In the genomic region with DNA sequence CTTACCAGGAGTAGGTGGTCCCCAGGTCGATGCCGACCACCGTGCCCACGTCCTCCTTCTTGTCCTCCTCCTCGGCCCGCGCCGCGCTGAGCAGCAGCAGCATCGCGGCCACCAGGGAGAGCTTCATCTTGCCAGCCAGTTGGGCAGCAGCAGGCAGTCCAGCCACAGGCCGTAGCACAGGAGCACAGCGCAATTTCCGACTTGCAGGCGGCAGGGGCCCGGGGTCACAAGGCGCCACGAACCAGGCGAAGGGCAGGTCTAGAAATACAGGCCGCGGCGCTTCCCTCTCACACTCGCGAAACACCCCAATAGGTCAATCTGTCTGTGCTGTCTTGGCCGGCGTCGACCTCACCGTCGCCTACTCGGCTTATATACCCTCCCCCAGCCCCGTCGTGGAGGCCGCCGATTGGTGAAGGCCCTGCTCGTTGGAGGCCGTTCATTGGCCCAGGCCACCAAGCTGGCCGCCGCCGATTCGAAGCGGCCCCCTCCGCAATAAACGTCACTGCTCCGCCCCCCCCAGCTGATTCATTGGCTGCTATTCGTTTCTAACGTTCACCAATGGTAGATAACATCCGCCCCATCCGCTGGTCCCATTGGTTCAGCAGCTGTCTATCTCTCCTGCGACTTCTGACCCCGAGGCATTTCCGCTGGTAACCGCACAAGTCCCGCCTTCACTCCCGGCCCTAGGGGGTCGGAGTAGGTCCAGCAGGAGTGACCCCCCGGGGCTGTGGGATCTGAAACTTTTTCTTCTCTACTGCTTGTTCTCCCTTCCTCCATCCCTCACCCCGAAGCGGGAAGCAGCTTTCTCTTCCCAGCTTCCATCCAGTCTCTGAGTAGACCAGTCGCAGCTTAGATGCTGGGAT, we compare ENCODE assay signal across 8 cellular contexts. TPM values are rescaled to one million over a fixed set of nuclear protein-coding genes. Genes with fewer than 3 reads are reported as not detected.
A peak's percentile ranks its signal among the peaks of the same experiment; 100 is the strongest.
DNase-seq lines count a peak whose midpoint lies in the region; ATAC-seq, FAIRE-seq and TF ChIP-seq lines count a peak whose summit lies in the region.

A gene (minus strand): TSS at position 344 of the 863 bp plus-strand sequence. CDS start 217 bp downstream, at position 127.

- H3K4me2 ChIP-seq in DND-41 (ENCODE audit: insufficient read depth, low read length), result peak within 1 kb of the TSS; percentile 97

- peaks cover 31 to 47% of the 10 kb centered on the region in 2 donors for H3K36me3 Mint-ChIP-seq in activated T-cell treated with anti-CD3 and anti-CD28 coated beads, Interleukin-2, amount 50 U/mL, for 72 hours (ENCODE audit: insufficient read depth in 2 of 2)

- 0% methylated on average over 27 of the region's 59 CpGs for WGBS in esophagus muscularis mucosa

- peak within 1 kb of the TSS; percentile 76 for H2AFZ ChIP-seq in DND-41 (ENCODE audit: low read depth, low read length)

- H3K27ac ChIP-seq in DND-41 (ENCODE audit: low read length), result peak within 1 kb of the TSS; percentile 94
- peak within 1 kb of the TSS; percentile 92 for H3K27ac ChIP-seq in KOPT-K1 (ENCODE audit: low read depth, low read length, poor library complexity, severe bottlenecking)
- H3K27ac ChIP-seq in esophagus muscularis mucosa (replicated peaks in 1 of 4), result peak within 1 kb of the TSS; percentile 95 to 96 (median 95)
- peak within 1 kb of the TSS; percentile 100 for H3K27ac ChIP-seq in muscle layer of duodenum (ENCODE audit: low read length)

- peak; percentile 99 for DNase-seq in DND-41
- peak; percentile 99 for DNase-seq in RCC 7860 (ENCODE audit: low spot score)
- DNase-seq in activated T-cell treated with anti-CD3 and anti-CD28 coated beads, Interleukin-2, amount 50 U/mL, for 72 hours, result peak; percentile 99
- peak; percentile 100 for DNase-seq in esophagus muscularis mucosa (ENCODE audit: extremely low spot score)
- peak; percentile 99 to 100 for DNase-seq in stimulated activated CD8-positive, alpha-beta memory T cell treated with anti-CD3 and anti-CD28 coated beads, Interleukin-7, amount 100 ng/mL, for 4 hours (ENCODE audit: low read depth in 2 of 2)

- H3K4me3 ChIP-seq in DND-41 (ENCODE audit: low read depth in 1 of 2, low read length in 2 of 2) (peak within 1 kb of the TSS; percentile 100), esophagus muscularis mucosa (peak within 1 kb of the TSS; percentile 84 to 86 (median 85)), muscle layer of duodenum (ENCODE audit: low read depth in 1 of 2, low read length in 2 of 2) (peak within 1 kb of the TSS; percentile 95 to 98)

- no peaks in the 10 kb centered on the region for H3K27me3 Mint-ChIP-seq in activated T-cell treated with anti-CD3 and anti-CD28 coated beads, Interleukin-2, amount 50 U/mL, for 72 hours (ENCODE audit: low read depth)

- H3K4me3 Mint-ChIP-seq in activated T-cell treated with anti-CD3 and anti-CD28 coated beads, Interleukin-2, amount 50 U/mL, for 72 hours, result peak within 1 kb of the TSS; percentile 90 to 94

- peak; percentile 90 for FAIRE-seq in RCC 7860 (lab: Jason Lieb, UNC)

- H3K36me3 ChIP-seq in DND-41 (ENCODE audit: insufficient read depth, low read length) (peaks cover 47% of the 10 kb centered on the region), KOPT-K1 (ENCODE audit: insufficient read depth, low read length) (peaks cover 47% of the 10 kb centered on the region), esophagus muscularis mucosa (peaks cover 25 to 39% (median 31%) of the 10 kb centered on the region in 4 donors), muscle layer of duodenum (ENCODE audit: control insufficient read depth in 1 of 2, insufficient read depth in 2 of 2, low read length in 2 of 2) (peaks cover 25 to 38% of the 10 kb centered on the region in 2 donors)

- TF ChIP-seq POLR2A in esophagus muscularis mucosa (IDR thresholded peaks at IDR 0.05; ENCODE audit: low read depth), result peak; percentile 93

- ATAC-seq in DND-41 (ENCODE audit: insufficient read depth, low read depth) (peak; percentile 93), GM21786 (IDR thresholded peaks at IDR 0.05; ENCODE audit: unreplicated experiment) (peak; percentile 95)
- ATAC-seq in activated T-cell treated with anti-CD3 and anti-CD28 coated beads, Interleukin-2, amount 50 U/mL, for 72 hours (replicated peaks in 1 of 2), result peak; percentile 86 to 89

- intact Hi-C loops in esophagus muscularis mucosa (cut with DNase I), result loop anchor here (2.0 to 10.0 kb wide), 3 partner anchors 40 to 124 kb away; a partner anchor contains a TSS

- no peak for TF ChIP-seq EP300 in esophagus muscularis mucosa (IDR thresholded peaks at IDR 0.05)

- H3K27me3 ChIP-seq in DND-41 (ENCODE audit: insufficient read depth, low read length, poor library complexity) (no peaks in the 10 kb centered on the region), esophagus muscularis mucosa (no peaks in the 10 kb centered on the region), muscle layer of duodenum (ENCODE audit: low read depth, low read length) (no peaks in the 10 kb centered on the region)

- H3K4me1 ChIP-seq in DND-41 (ENCODE audit: insufficient read depth, low read length) (peaks cover 43% of the 10 kb centered on the region), esophagus muscularis mucosa (peaks cover 42 to 50% (median 48%) of the 10 kb centered on the region in 4 donors), muscle layer of duodenum (ENCODE audit: control insufficient read depth in 1 of 2, insufficient read depth in 2 of 2, low read length in 2 of 2) (peaks cover 25 to 43% of the 10 kb centered on the region in 2 donors)

- TF ChIP-seq CTCF in DND-41 (IDR thresholded peaks at IDR 0.05; ENCODE audit: borderline replicate concordance, extremely low read depth, low read length, poor library complexity, severe bottlenecking) (peak; percentile 21), esophagus muscularis mucosa (IDR thresholded peaks at IDR 0.05) (peak in 2 of 3 experiments; percentile 12 to 20)

- peak within 1 kb of the TSS; percentile 100 for H3K9ac ChIP-seq in DND-41 (ENCODE audit: low read depth, low read length)

- peaks cover 66% of the 10 kb centered on the region for H3K4me1 Mint-ChIP-seq in activated T-cell treated with anti-CD3 and anti-CD28 coated beads, Interleukin-2, amount 50 U/mL, for 72 hours (ENCODE audit: low read depth)

- peaks cover 24% of the 10 kb centered on the region for H4K20me1 ChIP-seq in DND-41 (ENCODE audit: insufficient read depth, low read length)

- peaks cover 58% of the 10 kb centered on the region for H3K79me2 ChIP-seq in DND-41 (ENCODE audit: insufficient read depth, low read length)

- H3K9me3 Mint-ChIP-seq in activated T-cell treated with anti-CD3 and anti-CD28 coated beads, Interleukin-2, amount 50 U/mL, for 72 hours, result no peaks in the 10 kb centered on the region

- H3K9me3 ChIP-seq in DND-41 (ENCODE audit: insufficient read depth, low read length, severe bottlenecking), result no peaks in the 10 kb centered on the region
- no peaks in the 10 kb centered on the region for H3K9me3 ChIP-seq in KOPT-K1 (ENCODE audit: insufficient read depth, low read length, poor library complexity, severe bottlenecking)
- H3K9me3 ChIP-seq in esophagus muscularis mucosa, result no peaks in the 10 kb centered on the region
- no peaks in the 10 kb centered on the region for H3K9me3 ChIP-seq in muscle layer of duodenum (ENCODE audit: control insufficient read depth in 1 of 2, low read length in 2 of 2)

- H3K27ac Mint-ChIP-seq in activated T-cell treated with anti-CD3 and anti-CD28 coated beads, Interleukin-2, amount 50 U/mL, for 72 hours, result peak within 1 kb of the TSS; percentile 99

RNA-seq across cellular contexts. Expression of the gene that starts here (rescaled TPM):
- total RNA-seq in activated T-cell treated with anti-CD3 and anti-CD28 coated beads, Interleukin-2, amount 50 U/mL, for 72 hours, result 100 to 1,000 TPM; 211 to 290 TPM
- 10 to 100 TPM; 57.7 to 88.3 (median 68.7) TPM for total RNA-seq in esophagus muscularis mucosa

Comparison
In these comparisons a context has a peak if more than half of its experiments do, and no peak if none do; other contexts are left out.
1. Peak in every context shown above with its lines: DNase-seq, ATAC-seq, H3K4me3 ChIP-seq and H3K27ac ChIP-seq.